ENCODE assay signal across 9 cellular contexts in the genomic region with DNA sequence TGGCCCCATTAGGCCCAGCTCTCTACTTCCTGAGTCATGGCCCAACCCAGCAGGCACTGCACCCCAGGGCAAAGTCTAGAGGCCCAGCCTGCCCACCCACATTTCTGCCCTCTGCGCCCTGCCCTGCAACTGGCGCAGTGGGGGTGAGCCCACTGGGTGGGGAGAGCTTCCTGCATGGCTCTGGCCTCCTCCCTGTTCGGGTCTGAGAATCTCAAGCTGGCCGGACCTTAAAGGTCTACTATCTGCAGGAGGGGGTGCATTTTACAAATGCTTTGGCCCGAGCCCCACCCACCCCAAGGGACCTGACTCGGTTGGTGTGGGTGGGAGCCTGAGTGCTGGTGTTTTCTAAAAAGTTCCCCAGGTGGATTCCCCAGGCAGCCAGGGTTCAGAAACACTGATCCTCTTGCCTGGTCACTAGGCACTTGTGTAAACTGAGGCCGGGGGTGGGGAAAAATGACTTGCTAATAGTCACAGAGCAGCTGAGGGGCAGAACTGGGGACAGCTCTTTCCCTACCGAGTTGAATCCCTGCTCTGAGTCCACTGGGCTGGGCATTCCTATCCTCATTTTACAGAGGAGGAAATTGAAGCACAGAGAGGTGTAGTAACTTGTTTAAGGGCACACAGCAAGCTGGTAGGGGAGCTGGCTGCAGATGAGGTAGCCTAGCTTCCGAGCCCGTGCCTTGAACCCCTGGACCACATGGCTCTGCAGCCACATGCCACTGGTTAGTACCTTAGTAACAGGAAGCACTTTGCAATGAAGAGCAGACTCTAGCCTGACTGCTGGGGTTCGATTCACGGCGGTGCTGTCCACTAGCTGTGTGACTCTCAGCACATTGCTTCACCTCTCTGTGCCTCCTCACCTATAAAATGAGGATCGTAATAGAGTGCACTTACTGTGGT. TPM values are rescaled to one million over a fixed set of nuclear protein-coding genes. Genes with fewer than 3 reads are reported as not detected.
DNase-seq lines count a peak whose midpoint lies in the region; ATAC-seq, FAIRE-seq and TF ChIP-seq lines count a peak whose summit lies in the region.
"Had no signal": no experiment of that assay in that cellular context is flagged by ENCODE, and none has a peak within 500 bp of the region (broad histone marks: within the 10 kb centered on the region; RNA-seq: fewer than 3 reads in every experiment).

No MANE protein-coding gene starts in this region.

- peak; percentile 25; the same call in 1 of the 2 replicates for TF ChIP-seq POLR2A in GM12892 (IDR thresholded peaks at IDR 0.05; ENCODE audit: low read depth, low read length)

- FAIRE-seq in GM12892 (lab: Jason Lieb, UNC): peak; percentile 98

- H3K4me1 ChIP-seq in lower lobe of right lung: peaks cover 60% of the 10 kb centered on the region

- TF ChIP-seq CTCF in lower lobe of right lung (IDR thresholded peaks at IDR 0.05): no peak

- H3K9me3 ChIP-seq in lower lobe of right lung: no peaks in the 10 kb centered on the region

- peaks cover 42% of the 10 kb centered on the region for H3K36me3 ChIP-seq in lower lobe of right lung

- DNase-seq in GM12892 (ENCODE audit: insufficient read length): peak; percentile 44
- peak; percentile 96 for DNase-seq in HT-29 (ENCODE audit: low spot score)
- no peak for DNase-seq in lower lobe of right lung
- DNase-seq in hepatic stellate cell (ENCODE audit: low spot score): no peak
- no peak for DNase-seq in globus pallidus (ENCODE audit: low spot score)
- DNase-seq in GDM1 (lab: John Stamatoyannopoulos, UW): no peak

- peak overlapping the region; percentile 43 for H3K27ac ChIP-seq in lower lobe of right lung

- H3K27me3 ChIP-seq in lower lobe of right lung (ENCODE audit: low read depth): no peaks in the 10 kb centered on the region

- intact Hi-C loops in lower lobe of right lung (cut with DNase I): no loop called here

- ATAC-seq in GM21381 (IDR thresholded peaks at IDR 0.05; ENCODE audit: unreplicated experiment): peak; percentile 37
- ATAC-seq in lower lobe of right lung: no peak
- no peak for ATAC-seq in GM18858 (IDR thresholded peaks at IDR 0.05; ENCODE audit: unreplicated experiment)

- H3K4me3 ChIP-seq in lower lobe of right lung: no peak overlapping the region
- H3K4me3 ChIP-seq: skin epidermis had no signal

RNA-seq across cellular contexts. Expression of a gene that starts 36.3 kb away (rescaled TPM):
- polyA plus RNA-seq in GM12892 (2012; ENCODE audit: missing spikeins): 109 TPM
- total RNA-seq in HT-29 (2014; rRNA removed; shearing (Covaris generic)): 159 and 173 TPM in 2 replicates
- total RNA-seq in lower lobe of right lung: 129 TPM

Comparison
In these comparisons a context has a peak if more than half of its experiments do, and no peak if none do; other contexts are left out.
1. DNase-seq: peak in GM12892 (single experiment) and HT-29 (single experiment); none in lower lobe of right lung (single experiment), hepatic stellate cell (single experiment), globus pallidus (single experiment) and GDM1 (single experiment).